17 cellular contexts compared by ENCODE assay signal in the genomic region with DNA sequence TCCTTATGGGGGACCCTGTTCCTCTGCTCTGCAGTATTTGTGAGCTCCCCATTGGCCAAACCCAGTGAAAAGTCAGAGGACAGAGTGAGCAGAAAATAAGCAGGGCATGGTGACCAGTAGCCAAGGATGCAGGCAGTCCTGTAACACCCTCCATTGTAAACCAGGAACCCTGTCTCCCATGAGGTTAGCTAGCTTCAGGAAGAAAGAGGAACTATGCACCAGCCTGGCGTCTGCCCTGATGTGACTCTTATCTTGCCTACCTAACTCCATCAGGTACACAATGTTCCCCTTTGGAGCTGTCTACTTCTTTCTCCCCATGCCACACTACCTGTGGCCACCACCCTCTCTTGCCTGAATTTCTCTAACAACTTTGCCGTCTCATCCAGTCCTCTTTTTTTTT.
A peak's percentile ranks its signal among the peaks of the same experiment; 100 is the strongest.
DNase-seq lines count a peak whose midpoint lies in the region; ATAC-seq and TF ChIP-seq lines count a peak whose summit lies in the region.
"Had no signal": no experiment of that assay in that cellular context is flagged by ENCODE, and none has a peak within 500 bp of the region (broad histone marks: within the 10 kb centered on the region; RNA-seq: fewer than 3 reads in every experiment).

No MANE protein-coding gene starts in this region.

- no peak for TF ChIP-seq CTCF in OCI-LY3 (IDR thresholded peaks at IDR 0.05; ENCODE audit: low read depth, low read length)
- TF ChIP-seq CTCF in OCI-LY7 (conservative IDR thresholded peaks at IDR 0.05; ENCODE audit: low read length): no peak
- TF ChIP-seq CTCF in endothelial cell (IDR thresholded peaks at IDR 0.05; ENCODE audit: unreplicated experiment): no peak

- H3K4me1 ChIP-seq in OCI-LY3 (ENCODE audit: low read length): peaks cover 52% of the 10 kb centered on the region
- H3K4me1 ChIP-seq in neuronal stem cell (ENCODE audit: control insufficient read depth in 2 of 2, insufficient read depth in 1 of 2, low read depth in 1 of 2, low read length in 2 of 2): peaks cover 0 to 4% of the 10 kb centered on the region in 2 donors
- H3K4me1 ChIP-seq in OCI-LY7 (ENCODE audit: insufficient read depth, low read length, poor library complexity, severe bottlenecking): no peaks in the 10 kb centered on the region
- H3K4me1 ChIP-seq: stomach had no signal

- H3K27me3 Mint-ChIP-seq in endothelial cell (ENCODE audit: unreplicated experiment): peaks cover 4% of the 10 kb centered on the region

- H3K36me3 Mint-ChIP-seq in endothelial cell (ENCODE audit: low read depth, unreplicated experiment): peaks cover 8% of the 10 kb centered on the region

- no peak overlapping the region for H3K4me3 Mint-ChIP-seq in endothelial cell (ENCODE audit: unreplicated experiment)
- H3K4me3 Mint-ChIP-seq: neural crest cell had no signal

- no TSS peak for BruUV-seq in OCI-LY7 (replicated peaks; lab: Mats Ljungman, UMichigan)

- no peak overlapping the region for H3K27ac Mint-ChIP-seq in endothelial cell (ENCODE audit: unreplicated experiment)

- H3K36me3 ChIP-seq in OCI-LY3 (replicated peaks; ENCODE audit: low read depth, low read length) (peaks cover 4% of the 10 kb centered on the region), neuronal stem cell (replicated peaks in 1 of 2; ENCODE audit: control insufficient read depth in 2 of 2, insufficient read depth in 2 of 2, low read length in 2 of 2) (no peaks in the 10 kb centered on the region), OCI-LY7 (ENCODE audit: insufficient read depth, low read length) (no peaks in the 10 kb centered on the region)
- H3K36me3 ChIP-seq: BLaER1, stomach had no signal

- no peaks in the 10 kb centered on the region for H3K79me1 ChIP-seq in neuronal stem cell (ENCODE audit: low read depth, low read length)

- no peaks in the 10 kb centered on the region for H3K27me3 ChIP-seq in OCI-LY3 (ENCODE audit: low read depth, low read length)
- H3K27me3 ChIP-seq in neuronal stem cell (ENCODE audit: control insufficient read depth in 3 of 3, insufficient read depth in 3 of 3, low read depth in 1 of 3, low read length in 3 of 3): peaks cover 0 to 2% (median 0%) of the 10 kb centered on the region in 3 experiments
- H3K27me3 ChIP-seq: BLaER1, stomach had no signal

- H3K9me3 Mint-ChIP-seq in endothelial cell (ENCODE audit: unreplicated experiment): no peaks in the 10 kb centered on the region

- H3K4me2 ChIP-seq in OCI-LY3 (ENCODE audit: low read length) (peak overlapping the region; percentile 74), neuronal stem cell (ENCODE audit: insufficient read depth, low read length, poor library complexity, severe bottlenecking) (no peak overlapping the region), OCI-LY7 (ENCODE audit: low read length) (no peak overlapping the region)
- H3K4me2 ChIP-seq: BLaER1 had no signal

- H3K23ac ChIP-seq in neuronal stem cell (ENCODE audit: low read depth, low read length, poor library complexity): no peak overlapping the region

- in situ Hi-C loops in G401 (cut with HindIII; ENCODE audit: low sequenced_read_pairs): no loop called here

- no peaks in the 10 kb centered on the region for H3K9me3 ChIP-seq in OCI-LY3 (ENCODE audit: insufficient read depth, low read length)
- H3K9me3 ChIP-seq in neuronal stem cell (replicated peaks in 1 of 2; ENCODE audit: control insufficient read depth in 2 of 2, insufficient read depth in 1 of 2, low read depth in 1 of 2, low read length in 2 of 2): no peaks in the 10 kb centered on the region
- no peaks in the 10 kb centered on the region for H3K9me3 ChIP-seq in OCI-LY7 (ENCODE audit: low read length)
- H3K9me3 ChIP-seq: stomach had no signal

- H2AFZ ChIP-seq in OCI-LY3 (ENCODE audit: low read depth, low read length): no peak overlapping the region
- H2AFZ ChIP-seq in neuronal stem cell (ENCODE audit: low read length): no peak overlapping the region
- H2AFZ ChIP-seq in OCI-LY7 (ENCODE audit: low read length): no peak overlapping the region

- H3K79me2 ChIP-seq in OCI-LY3 (ENCODE audit: low read length) (no peaks in the 10 kb centered on the region), OCI-LY7 (ENCODE audit: insufficient read depth, low read depth, low read length) (no peaks in the 10 kb centered on the region)

- H2BK120ac ChIP-seq in neuronal stem cell (ENCODE audit: low read depth, low read length): no peak overlapping the region

- DNase-seq in neuronal stem cell (ENCODE audit: low spot score) (no peak), OCI-LY7 (ENCODE audit: low spot score) (no peak), G401 (ENCODE audit: low spot score) (no peak), left cardiac atrium (no peak), endothelial cell (ENCODE audit: low spot score) (no peak)
- DNase-seq: activated CD4-positive, CD25-positive, alpha-beta regulatory T cell; EL; erythroblast; NCI-H1092; SHP77 treated with DMSO at 0.1 percent for 48 hours; stomach had no signal

- no peaks in the 10 kb centered on the region for H3K9me2 ChIP-seq in OCI-LY7 (ENCODE audit: insufficient read depth, low read length)

- H4K91ac ChIP-seq in neuronal stem cell (ENCODE audit: low read depth, low read length, poor library complexity): no peak overlapping the region

- WGBS in neuronal stem cell (ENCODE audit: extremely low coverage in 2 of 2, insufficient read length in 2 of 2, insufficient replicate concordance in 1 of 2), 2 donors: no CpG with 5 or more reads among the region's 2 CpGs

- CTCF ChIA-PET in OCI-LY7 (lab: Charles Lee; ENCODE audit: unreplicated experiment): no interaction called here

- POLR2A ChIA-PET in OCI-LY7 (lab: Charles Lee): interaction anchor here (0.7 kb wide), 1 partner anchor 21 kb away, joined by 3 read pairs; no protein-coding TSS in a partner anchor

- intact Hi-C loops in OCI-LY7 (cut with micrococcal nuclease; ENCODE audit: unreplicated experiment): no loop called here
- intact Hi-C loops in left cardiac atrium (cut with DNase I): no loop called here

- H3K27ac ChIP-seq in OCI-LY3 (ENCODE audit: low read length) (peak overlapping the region; percentile 96), neuronal stem cell (replicated peaks; ENCODE audit: low read length) (no peak overlapping the region), OCI-LY7 (ENCODE audit: low read depth, low read length, poor library complexity, severe bottlenecking) (no peak overlapping the region)
- H3K27ac ChIP-seq: BLaER1, stomach had no signal

- H2BK12ac ChIP-seq in neuronal stem cell (ENCODE audit: low read length): no peak overlapping the region

- H4K20me1 ChIP-seq in OCI-LY3 (ENCODE audit: insufficient read depth, low read length): no peaks in the 10 kb centered on the region
- H4K20me1 ChIP-seq in OCI-LY7 (ENCODE audit: insufficient read depth, low read length): no peaks in the 10 kb centered on the region
- H4K20me1 ChIP-seq: BLaER1 had no signal

- H3K18ac ChIP-seq in neuronal stem cell (ENCODE audit: low read length): peak overlapping the region; percentile 15

- no peak overlapping the region for H3K14ac ChIP-seq in neuronal stem cell (ENCODE audit: low read length)

- H4K8ac ChIP-seq in neuronal stem cell (ENCODE audit: low read depth, low read length): no peak overlapping the region

- no peak overlapping the region for H3K4ac ChIP-seq in neuronal stem cell (ENCODE audit: low read length)

- H2BK5ac ChIP-seq in neuronal stem cell (ENCODE audit: low read length): no peak overlapping the region

- ATAC-seq in GM18873 (IDR thresholded peaks at IDR 0.05; ENCODE audit: low FRiP score, unreplicated experiment) (peak; percentile 13), HG02642 (IDR thresholded peaks at IDR 0.05; ENCODE audit: poor library complexity, unreplicated experiment) (peak; percentile 20), left cardiac atrium (no peak)
- ATAC-seq: sciatic nerve had no signal

- H2AK5ac ChIP-seq in neuronal stem cell (ENCODE audit: low read depth, low read length): no peak overlapping the region

- no peak overlapping the region for H2BK15ac ChIP-seq in neuronal stem cell (ENCODE audit: low read length)

- H3K4me3 ChIP-seq in OCI-LY3 (ENCODE audit: low read length) (peak overlapping the region; percentile 75), neuronal stem cell (ENCODE audit: low read length in 2 of 2) (no peak overlapping the region), OCI-LY7 (ENCODE audit: low read depth, low read length, poor library complexity, severe bottlenecking) (no peak overlapping the region)
- H3K4me3 ChIP-seq: BLaER1, stomach had no signal

- peaks cover 4% of the 10 kb centered on the region for H3K4me1 Mint-ChIP-seq in endothelial cell (ENCODE audit: unreplicated experiment)
- H3K4me1 Mint-ChIP-seq: neural crest cell had no signal

- H3K9ac ChIP-seq in OCI-LY3 (ENCODE audit: low read length) (peak overlapping the region; percentile 73), neuronal stem cell (ENCODE audit: low read depth, low read length, poor library complexity) (no peak overlapping the region)
- H3K9ac ChIP-seq: BLaER1 had no signal

Comparison
In these comparisons a context has a peak if more than half of its experiments do, and no peak if none do; other contexts are left out.
1. ATAC-seq: peak in GM18873 (single experiment) and HG02642 (single experiment); none in left cardiac atrium (0 of 2).